Comparison of ENCODE assay signal across 8 cellular contexts in genomic region chr11:63614136-63614664, GRCh38. TPM values are rescaled to one million over a fixed set of nuclear protein-coding genes. Genes with fewer than 3 reads are reported as not detected.
DNase-seq lines count a peak whose midpoint lies in the region; ATAC-seq and TF ChIP-seq lines count a peak whose summit lies in the region.

PLAAT3 (minus strand) TSS chr11:63614433; CDS start chr11:63614014, 419 bp downstream.

- 0% methylated on average over 12 of the region's 53 CpGs; no CpG with 5 or more reads in 1 of the 2 donors for WGBS in gastroesophageal sphincter (ENCODE audit: low coverage in 1 of 2), 2 donors

- peak within 1 kb of the TSS; percentile 20 to 92 (median 88) for H3K27ac ChIP-seq in gastroesophageal sphincter

- peak; percentile 79 to 81 for TF ChIP-seq POLR2A in gastroesophageal sphincter (IDR thresholded peaks at IDR 0.05)

- DNase-seq in CD1c-positive myeloid dendritic cell (ENCODE audit: extremely low spot score) (peak; percentile 69), NT2/D1 (ENCODE audit: low read depth, low spot score) (no peak), type B pancreatic cell (ENCODE audit: extremely low spot score, unreplicated experiment) (no peak)
- DNase-seq in activated naive CD4-positive, alpha-beta T cell treated with anti-CD3 and anti-CD28 coated beads for 36 hours = peak; percentile 40
- peak; percentile 80 for DNase-seq in natural killer cell treated with Interleukin-12 subunit alpha and Interleukin-12 subunit beta and Interleukin-15 and Interleukin-18, amount 100 ng/mL, for 72 hours (ENCODE audit: low spot score)

- ATAC-seq in GM21381 (IDR thresholded peaks at IDR 0.05; ENCODE audit: unreplicated experiment) (peak; percentile 38), gastroesophageal sphincter (peak; percentile 96), GM18517 (IDR thresholded peaks at IDR 0.05; ENCODE audit: unreplicated experiment) (no peak)
- ATAC-seq in natural killer cell treated with Interleukin-12 subunit alpha and Interleukin-12 subunit beta and Interleukin-15 and Interleukin-18, amount 100 ng/mL, for 72 hours = peak; percentile 82 to 91

- H3K4me1 Mint-ChIP-seq in activated naive CD4-positive, alpha-beta T cell treated with anti-CD3 and anti-CD28 coated beads for 36 hours (ENCODE audit: low read depth) = peaks cover 5% of the 10 kb centered on the region
- H3K4me1 Mint-ChIP-seq in natural killer cell treated with Interleukin-12 subunit alpha and Interleukin-12 subunit beta and Interleukin-15 and Interleukin-18, amount 100 ng/mL, for 72 hours (ENCODE audit: low read depth in 2 of 2) = peaks cover 21 to 28% of the 10 kb centered on the region in 2 donors
- peaks cover 22% of the 10 kb centered on the region for H3K4me1 Mint-ChIP-seq in type B pancreatic cell (ENCODE audit: unreplicated experiment)

- CTCF ChIA-PET in activated naive CD4-positive, alpha-beta T cell treated with anti-CD3 and anti-CD28 coated beads for 36 hours (lab: Charles Lee) = interaction anchor here (0.6 kb wide), 1 partner anchor 25 kb away, joined by 3 read pairs; no protein-coding TSS in a partner anchor

- no peaks in the 10 kb centered on the region for H3K27me3 Mint-ChIP-seq in activated naive CD4-positive, alpha-beta T cell treated with anti-CD3 and anti-CD28 coated beads for 36 hours (ENCODE audit: low read depth)
- H3K27me3 Mint-ChIP-seq in natural killer cell treated with Interleukin-12 subunit alpha and Interleukin-12 subunit beta and Interleukin-15 and Interleukin-18, amount 100 ng/mL, for 72 hours = no peaks in the 10 kb centered on the region
- H3K27me3 Mint-ChIP-seq in type B pancreatic cell = peaks cover 15% of the 10 kb centered on the region

- TF ChIP-seq CTCF in gastroesophageal sphincter (IDR thresholded peaks at IDR 0.05) (peak in 1 of 4 experiments; percentile 20), type B pancreatic cell (conservative IDR thresholded peaks at IDR 0.05) (no peak)

- H3K9me3 ChIP-seq in NT2/D1 (ENCODE audit: insufficient read depth, low read length) (no peaks in the 10 kb centered on the region), gastroesophageal sphincter (no peaks in the 10 kb centered on the region)

- H3K4me1 ChIP-seq in NT2/D1 (ENCODE audit: insufficient read depth, insufficient read length) (peaks cover 8% of the 10 kb centered on the region), gastroesophageal sphincter (peaks cover 0 to 43% (median 17%) of the 10 kb centered on the region in 3 donors)

- TF ChIP-seq EP300 in gastroesophageal sphincter (IDR thresholded peaks at IDR 0.05) = no peak

- H3K9me3 Mint-ChIP-seq in activated naive CD4-positive, alpha-beta T cell treated with anti-CD3 and anti-CD28 coated beads for 36 hours = no peaks in the 10 kb centered on the region
- H3K9me3 Mint-ChIP-seq in natural killer cell treated with Interleukin-12 subunit alpha and Interleukin-12 subunit beta and Interleukin-15 and Interleukin-18, amount 100 ng/mL, for 72 hours = no peaks in the 10 kb centered on the region
- H3K9me3 Mint-ChIP-seq in type B pancreatic cell = no peaks in the 10 kb centered on the region

- H3K36me3 Mint-ChIP-seq in activated naive CD4-positive, alpha-beta T cell treated with anti-CD3 and anti-CD28 coated beads for 36 hours (ENCODE audit: low read depth) = no peaks in the 10 kb centered on the region
- no peaks in the 10 kb centered on the region for H3K36me3 Mint-ChIP-seq in natural killer cell treated with Interleukin-12 subunit alpha and Interleukin-12 subunit beta and Interleukin-15 and Interleukin-18, amount 100 ng/mL, for 72 hours
- H3K36me3 Mint-ChIP-seq in type B pancreatic cell = no peaks in the 10 kb centered on the region

- no peak within 1 kb of the TSS for H3K27ac Mint-ChIP-seq in activated naive CD4-positive, alpha-beta T cell treated with anti-CD3 and anti-CD28 coated beads for 36 hours
- peak within 1 kb of the TSS; percentile 53 to 84 for H3K27ac Mint-ChIP-seq in natural killer cell treated with Interleukin-12 subunit alpha and Interleukin-12 subunit beta and Interleukin-15 and Interleukin-18, amount 100 ng/mL, for 72 hours
- H3K27ac Mint-ChIP-seq in type B pancreatic cell = peak within 1 kb of the TSS; percentile 82

- intact Hi-C loops in activated naive CD4-positive, alpha-beta T cell treated with anti-CD3 and anti-CD28 coated beads for 36 hours (cut with micrococcal nuclease) = loop anchor here (5.0 kb wide), 2 partner anchors 47 to 62 kb away; no protein-coding TSS in a partner anchor

- H3K36me3 ChIP-seq in NT2/D1 (ENCODE audit: insufficient read depth, insufficient read length, low read length) (no peaks in the 10 kb centered on the region), gastroesophageal sphincter (no peaks in the 10 kb centered on the region)

- H3K4me3 Mint-ChIP-seq in activated naive CD4-positive, alpha-beta T cell treated with anti-CD3 and anti-CD28 coated beads for 36 hours = peak within 1 kb of the TSS; percentile 80
- peak within 1 kb of the TSS; percentile 87 for H3K4me3 Mint-ChIP-seq in natural killer cell treated with Interleukin-12 subunit alpha and Interleukin-12 subunit beta and Interleukin-15 and Interleukin-18, amount 100 ng/mL, for 72 hours
- peak within 1 kb of the TSS; percentile 88 for H3K4me3 Mint-ChIP-seq in type B pancreatic cell

- H3K9ac ChIP-seq in NT2/D1 (ENCODE audit: insufficient read length, low read depth) = peak within 1 kb of the TSS; percentile 51

- H3K4me3 ChIP-seq in NT2/D1 (ENCODE audit: insufficient read length, low read depth) (peak within 1 kb of the TSS; percentile 59), gastroesophageal sphincter (peak within 1 kb of the TSS; percentile 41 to 63)

- peaks cover 49% of the 10 kb centered on the region for H3K27me3 ChIP-seq in NT2/D1 (ENCODE audit: insufficient read depth, insufficient read length)
- H3K27me3 ChIP-seq in gastroesophageal sphincter = no peaks in the 10 kb centered on the region

RNA-seq across cellular contexts. Expression of gene PLAAT3, which starts in this region (rescaled TPM):
- total RNA-seq in activated naive CD4-positive, alpha-beta T cell treated with anti-CD3 and anti-CD28 coated beads for 36 hours = 1 to 10 TPM; 3.5 to 3.7 TPM
- 10 to 100 TPM; 45.9 to 69.1 (median 53.2) TPM for total RNA-seq in gastroesophageal sphincter
- total RNA-seq in natural killer cell treated with Interleukin-12 subunit alpha and Interleukin-12 subunit beta and Interleukin-15 and Interleukin-18, amount 100 ng/mL, for 72 hours = 10 to 100 TPM; 16.8 to 60.0 TPM
- total RNA-seq in type B pancreatic cell (ENCODE audit: low replicate concordance) = 55.6 and 65.4 TPM in 2 replicates

Comparison
In these comparisons a context has a peak if more than half of its experiments do, and no peak if none do; other contexts are left out.
1. DNase-seq: peak in CD1c-positive myeloid dendritic cell (single experiment), activated naive CD4-positive, alpha-beta T cell treated with anti-CD3 and anti-CD28 coated beads for 36 hours (single experiment) and natural killer cell treated with Interleukin-12 subunit alpha and Interleukin-12 subunit beta and Interleukin-15 and Interleukin-18, amount 100 ng/mL, for 72 hours (single experiment); none in NT2/D1 (single experiment) and type B pancreatic cell (single experiment).
2. Peak in every context shown above with its lines, with median percentiles within 50 percentile points of each other: H3K4me3 Mint-ChIP-seq.